Comparison of ENCODE assay signal across 18 cellular contexts in the genomic region with DNA sequence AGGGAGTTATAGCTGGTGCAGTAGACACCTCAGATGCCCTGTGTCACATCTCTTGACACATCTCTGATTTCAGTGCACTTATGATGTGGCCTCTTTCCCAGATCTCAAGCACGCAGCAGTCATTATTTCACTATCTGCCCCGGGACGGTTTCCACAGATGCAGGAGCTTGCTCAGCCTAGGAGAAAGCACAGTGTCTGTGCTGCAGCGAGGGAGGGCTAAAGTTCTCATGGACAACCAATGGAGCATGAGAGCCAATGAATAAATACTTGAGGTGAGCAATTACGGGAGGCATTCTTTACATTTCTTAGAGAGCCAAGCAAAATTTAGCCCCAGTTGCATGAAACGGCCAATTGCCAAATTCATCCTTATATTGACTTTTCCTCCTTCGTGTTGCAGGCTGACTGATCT. TPM values are rescaled to one million over a fixed set of nuclear protein-coding genes. Genes with fewer than 3 reads are reported as not detected.
A peak's percentile ranks its signal among the peaks of the same experiment; 100 is the strongest.
DNase-seq lines count a peak whose midpoint lies in the region; ATAC-seq, FAIRE-seq and TF ChIP-seq lines count a peak whose summit lies in the region.
"Had no signal": no experiment of that assay in that cellular context is flagged by ENCODE, and none has a peak within 500 bp of the region (broad histone marks: within the 10 kb centered on the region; RNA-seq: fewer than 3 reads in every experiment).

No MANE protein-coding gene starts in this region.

- H3K4me2 ChIP-seq in HepG2 (ENCODE audit: low read depth, low read length) (peak overlapping the region; percentile 25), GM23248 (ENCODE audit: unreplicated experiment) (no peak overlapping the region)

- no peaks in the 10 kb centered on the region for H3K79me2 ChIP-seq in HepG2 (ENCODE audit: insufficient read depth, low read length)
- H3K79me2 ChIP-seq in GM23248 (ENCODE audit: insufficient read depth), result no peaks in the 10 kb centered on the region

- peaks cover 9% of the 10 kb centered on the region for H3F3A ChIP-seq in GM23248 (ENCODE audit: insufficient read depth)

- no TSS peak for BruUV-seq in HepG2 (replicated peaks; lab: Mats Ljungman, UMichigan)

- intact Hi-C loops in HepG2 (cut with micrococcal nuclease; ENCODE audit: unreplicated experiment), result no loop called here
- intact Hi-C loops in gastrocnemius medialis (cut with DNase I; ENCODE audit: low total_unique reads), result no loop called here

- no peak overlapping the region for H2AFZ ChIP-seq in HepG2 (ENCODE audit: low read length)
- H2AFZ ChIP-seq in GM23248, result no peak overlapping the region

- TF ChIP-seq CTCF in epithelial cell of esophagus (IDR thresholded peaks at IDR 0.05; ENCODE audit: insufficient read depth, low read depth, low read length, missing control alignments) (no peak), HepG2 (CRISPR knock-in tag; IDR thresholded peaks at IDR 0.05) (no peak), gastrocnemius medialis (IDR thresholded peaks at IDR 0.05 in 4 of 5, conservative IDR thresholded peaks at IDR 0.05 in 1 of 5) (no peak)

- no peaks in the 10 kb centered on the region for H4K20me1 ChIP-seq in HepG2 (ENCODE audit: insufficient read depth, low read length)
- no peaks in the 10 kb centered on the region for H4K20me1 ChIP-seq in GM23248 (ENCODE audit: insufficient read depth)

- H3K36me3 ChIP-seq in HepG2 (replicated peaks in 1 of 2; ENCODE audit: control insufficient read depth in 1 of 2, insufficient read depth in 2 of 2, low read length in 2 of 2) (no peaks in the 10 kb centered on the region), gastrocnemius medialis (no peaks in the 10 kb centered on the region), GM23248 (ENCODE audit: low read depth) (no peaks in the 10 kb centered on the region)

- H3K27ac ChIP-seq in HepG2 (ENCODE audit: extremely low read length, insufficient read depth, low read length), result no peak overlapping the region
- H3K27ac ChIP-seq in gastrocnemius medialis, result peak overlapping the region; percentile 46 to 92 (median 88)
- H3K27ac ChIP-seq in GM23248, result no peak overlapping the region

- TF ChIP-seq RAD21 in HepG2 (CRISPR knock-in tag; IDR thresholded peaks at IDR 0.05), result no peak

- POLR2A ChIA-PET in HepG2 (lab: Yijun Ruan, JAX), result no interaction called here

- no peak for TF ChIP-seq EP300 in HepG2 (IDR thresholded peaks at IDR 0.05; ENCODE audit: low read depth in 2 of 2, low read length in 2 of 2)
- TF ChIP-seq EP300 in HepG2 (CRISPR knock-in tag; IDR thresholded peaks at IDR 0.05; ENCODE audit: borderline replicate concordance), result no peak

- TF ChIP-seq POLR2A in HepG2 (IDR thresholded peaks at IDR 0.05; ENCODE audit: insufficient read depth in 1 of 2, low read depth in 2 of 2, low read length in 2 of 2) (no peak), gastrocnemius medialis (IDR thresholded peaks at IDR 0.05) (peak in 1 of 2 donors; percentile 72)

- no peaks in the 10 kb centered on the region for H3K27me3 ChIP-seq in HepG2 (ENCODE audit: control insufficient read depth in 1 of 2, insufficient read depth in 2 of 2, low read length in 2 of 2)
- no peaks in the 10 kb centered on the region for H3K27me3 ChIP-seq in gastrocnemius medialis
- H3K27me3 ChIP-seq in GM23248 (replicated peaks; ENCODE audit: insufficient read depth), result no peaks in the 10 kb centered on the region

- ATAC-seq in HepG2 (peak; percentile 78), gastrocnemius medialis (peak; percentile 31 to 49), HG03460 (IDR thresholded peaks at IDR 0.05; ENCODE audit: unreplicated experiment) (no peak)
- ATAC-seq: K562 had no signal

- no peaks in the 10 kb centered on the region for H3K9me2 ChIP-seq in GM23248 (ENCODE audit: insufficient read depth)

- peak; percentile 26 for DNase-seq in amniotic epithelial cell (ENCODE audit: low read depth)
- DNase-seq in epithelial cell of esophagus (ENCODE audit: low read depth), result peak; percentile 17
- DNase-seq in HepG2 (ENCODE audit: low spot score), result peak; percentile 54
- peak; percentile 42 to 53 for DNase-seq in gastrocnemius medialis
- DNase-seq in putamen (ENCODE audit: low spot score), result no peak
- no peak for DNase-seq in GM23248
- DNase-seq in NCI-H510A (lab: John Stamatoyannopoulos, UW), result no peak
- DNase-seq: COR-L47; NCI-H2227 treated with DMSO at 0.1 percent for 48 hours; NCI-H69; NK-92 treated with Interleukin-12 subunit alpha and Interleukin-12 subunit beta, amount 100 ng/mL, for 24 hours; OCI-M1 had no signal

- 4% methylated on average over 7 of the region's 7 CpGs for WGBS in HepG2 (ENCODE audit: low lambda C conversion rate)
- 61 to 66% methylated on average over 7 of the region's 7 CpGs for WGBS in GM23248 (ENCODE audit: low coverage in 1 of 2, low lambda C conversion rate in 2 of 2, missing lambda C conversion rate in 2 of 2), 2 experiments

- FAIRE-seq in HepG2 (lab: Jason Lieb, UNC), result no peak
- FAIRE-seq: GM12891, GM19239, HTR-8/SVneo, K562 had no signal

- H3K4me3 ChIP-seq in epithelial cell of esophagus (ENCODE audit: low read length) (no peak overlapping the region), HepG2 (replicated peaks in 1 of 3; ENCODE audit: insufficient read depth in 1 of 3, low read depth in 2 of 3, low read length in 3 of 3) (no peak overlapping the region), gastrocnemius medialis (no peak overlapping the region), GM23248 (no peak overlapping the region)
- H3K4me3 ChIP-seq: K562 had no signal

- peaks cover 44% of the 10 kb centered on the region for H3K4me1 ChIP-seq in HepG2 (ENCODE audit: insufficient read depth, low read length)
- H3K4me1 ChIP-seq in gastrocnemius medialis, result peaks cover 50 to 56% of the 10 kb centered on the region in 2 donors
- peaks cover 16% of the 10 kb centered on the region for H3K4me1 ChIP-seq in GM23248 (ENCODE audit: insufficient read depth)

- H3K9ac ChIP-seq in HepG2 (ENCODE audit: insufficient read depth, low read depth, low read length), result no peak overlapping the region
- H3K9ac ChIP-seq in GM23248, result no peak overlapping the region

- H3K9me3 ChIP-seq in HepG2 (ENCODE audit: low read length) (no peaks in the 10 kb centered on the region), gastrocnemius medialis (no peaks in the 10 kb centered on the region), GM23248 (ENCODE audit: low read depth) (no peaks in the 10 kb centered on the region)

- CTCF ChIA-PET in HepG2 (lab: Yijun Ruan, JAX; ENCODE audit: low intra/inter-chr PET ratio, low total read pairs), result no interaction called here

- in situ Hi-C loops in HepG2 (cut with HindIII; ENCODE audit: extremely low pct_ligation_motif_present, low pct_unique_long_range_greater_than_20kb) (no loop called here), gastrocnemius medialis (cut with MboI; ENCODE audit: low sequenced_read_pairs in 4 of 4) (loop anchor here in 1 of 4 donors (10.0 kb wide), 1 partner anchor 72 kb away; no protein-coding TSS in a partner anchor), GM23248 (cut with MboI) (loop anchor here (10.0 to 25.0 kb wide), 2 partner anchors 62 to 500 kb away; no protein-coding TSS in a partner anchor)

RNA-seq across cellular contexts. Expression of gene MOB3B, which starts 7.4 kb away (rescaled TPM):
- 0.03 and 0.09 TPM in 2 replicates for total RNA-seq in HepG2 (2016; rRNA removed; fragmentation: Illumina TruSeq; extraction: Trizol)
- total RNA-seq in HepG2 (2016; cell fraction: cytosol; rRNA removed; fragmentation: Illumina TruSeq; extraction: Trizol; ENCODE audit: low read depth), result not detected in 2 replicates
- total RNA-seq in HepG2 (2016; cell fraction: insoluble cytoplasmic fraction; rRNA removed; fragmentation: Illumina TruSeq; extraction: Trizol), result 0.06 TPM in 2 replicates
- total RNA-seq in HepG2 (2016; cell fraction: membrane; rRNA removed; fragmentation: Illumina TruSeq; extraction: Trizol), result 0.03 and 0.09 TPM in 2 replicates
- not detected in 2 replicates for total RNA-seq in HepG2 (2016; cell fraction: nucleus; rRNA removed; fragmentation: Illumina TruSeq; extraction: Trizol)
- 0.03 TPM in 2 replicates for polyA plus RNA-seq in HepG2 (2011; rRNA removed)
- polyA plus RNA-seq in HepG2 (2011; cell fraction: cytosol; rRNA removed), result 0.01 and 0.03 TPM in 2 replicates
- 0.03 and 0.07 TPM in 2 replicates for polyA plus RNA-seq in HepG2 (2011; cell fraction: nucleus; rRNA removed)
- polyA plus RNA-seq in HepG2 (2012), result 0.04 and 0.09 TPM in 2 replicates
- polyA plus RNA-seq in HepG2 (2016; cell fraction: cytosol; fragmentation: Illumina TruSeq; extraction: Trizol; ENCODE audit: low read depth), result not detected in 2 replicates
- polyA plus RNA-seq in HepG2 (2016; cell fraction: insoluble cytoplasmic fraction; fragmentation: Illumina TruSeq; extraction: Trizol; ENCODE audit: low read depth), result 0.07 and 0.10 TPM in 2 replicates
- 0.03 TPM in 1 of 2 replicates, not detected in the other for polyA plus RNA-seq in HepG2 (2016; cell fraction: membrane; fragmentation: Illumina TruSeq; extraction: Trizol; ENCODE audit: low read depth)
- 0.11 TPM in 1 of 2 replicates, not detected in the other for polyA plus RNA-seq in HepG2 (2016; cell fraction: nucleus; fragmentation: Illumina TruSeq; extraction: Trizol; ENCODE audit: insufficient read depth, low read depth)
- polyA minus RNA-seq in HepG2 (2011; rRNA and poly(A)+ RNA removed; ENCODE audit: low replicate concordance), result 0.02 and 15.4 TPM in 2 replicates
- not detected in 2 replicates for polyA minus RNA-seq in HepG2 (2011; cell fraction: cytosol; rRNA and poly(A)+ RNA removed)
- 0.12 TPM in 1 of 2 replicates, not detected in the other for polyA minus RNA-seq in HepG2 (2011; cell fraction: nucleus; rRNA and poly(A)+ RNA removed)
- total RNA-seq in gastrocnemius medialis, result 10 to 100 TPM in 3 of 4 donors, 1 to 10 TPM in 1; 3.4 to 16.3 (median 12.7) TPM
- total RNA-seq in GM23248 (2014; rRNA removed; shearing (Covaris generic)), result not detected in 2 replicates
- polyA plus RNA-seq in GM23248 (2016; fragmentation: Nextera tagmentation; extraction: Ambion mirVana), result 0.06 and 0.08 TPM in 2 replicates
- total RNA-seq: G401 had no signal

RNA-seq across cellular contexts. Expression of gene IFNK, which starts 12.9 kb away (rescaled TPM):
- total RNA-seq in HepG2 (2016; rRNA removed; fragmentation: Illumina TruSeq; extraction: Trizol) (not detected in 2 replicates), gastrocnemius medialis (not detected)
- total RNA-seq in HepG2 (2016; cell fraction: cytosol; rRNA removed; fragmentation: Illumina TruSeq; extraction: Trizol; ENCODE audit: low read depth), result not detected in 2 replicates
- not detected in 2 replicates for total RNA-seq in HepG2 (2016; cell fraction: insoluble cytoplasmic fraction; rRNA removed; fragmentation: Illumina TruSeq; extraction: Trizol)
- total RNA-seq in HepG2 (2016; cell fraction: membrane; rRNA removed; fragmentation: Illumina TruSeq; extraction: Trizol), result not detected in 2 replicates
- total RNA-seq in HepG2 (2016; cell fraction: nucleus; rRNA removed; fragmentation: Illumina TruSeq; extraction: Trizol), result not detected in 2 replicates
- polyA plus RNA-seq in HepG2 (2011; rRNA removed) (not detected in 2 replicates), GM23248 (2016; fragmentation: Nextera tagmentation; extraction: Ambion mirVana) (not detected in 2 replicates)
- polyA plus RNA-seq in HepG2 (2011; cell fraction: cytosol; rRNA removed), result not detected in 2 replicates
- not detected in 2 replicates for polyA plus RNA-seq in HepG2 (2011; cell fraction: nucleus; rRNA removed)
- polyA plus RNA-seq in HepG2 (2012), result not detected in 2 replicates
- polyA plus RNA-seq in HepG2 (2016; cell fraction: cytosol; fragmentation: Illumina TruSeq; extraction: Trizol; ENCODE audit: low read depth), result not detected in 2 replicates
- not detected in 2 replicates for polyA plus RNA-seq in HepG2 (2016; cell fraction: insoluble cytoplasmic fraction; fragmentation: Illumina TruSeq; extraction: Trizol; ENCODE audit: low read depth)
- not detected in 2 replicates for polyA plus RNA-seq in HepG2 (2016; cell fraction: membrane; fragmentation: Illumina TruSeq; extraction: Trizol; ENCODE audit: low read depth)
- not detected in 2 replicates for polyA plus RNA-seq in HepG2 (2016; cell fraction: nucleus; fragmentation: Illumina TruSeq; extraction: Trizol; ENCODE audit: insufficient read depth, low read depth)
- polyA minus RNA-seq in HepG2 (2011; rRNA and poly(A)+ RNA removed; ENCODE audit: low replicate concordance), result not detected in 2 replicates
- not detected in 2 replicates for polyA minus RNA-seq in HepG2 (2011; cell fraction: cytosol; rRNA and poly(A)+ RNA removed)
- polyA minus RNA-seq in HepG2 (2011; cell fraction: nucleus; rRNA and poly(A)+ RNA removed), result not detected in 2 replicates
- total RNA-seq in GM23248 (2014; rRNA removed; shearing (Covaris generic)), result not detected in 2 replicates
- total RNA-seq: G401, K562 had no signal

RNA-seq across cellular contexts. Expression of gene C9orf72, which starts 36.2 kb away (rescaled TPM):
- total RNA-seq in HepG2 (2016; rRNA removed; fragmentation: Illumina TruSeq; extraction: Trizol), result 3.1 and 4.5 TPM in 2 replicates
- 0.81 and 0.88 TPM in 2 replicates for total RNA-seq in HepG2 (2016; cell fraction: cytosol; rRNA removed; fragmentation: Illumina TruSeq; extraction: Trizol; ENCODE audit: low read depth)
- total RNA-seq in HepG2 (2016; cell fraction: insoluble cytoplasmic fraction; rRNA removed; fragmentation: Illumina TruSeq; extraction: Trizol), result 3.4 and 4.6 TPM in 2 replicates
- 1.3 and 1.7 TPM in 2 replicates for total RNA-seq in HepG2 (2016; cell fraction: membrane; rRNA removed; fragmentation: Illumina TruSeq; extraction: Trizol)
- total RNA-seq in HepG2 (2016; cell fraction: nucleus; rRNA removed; fragmentation: Illumina TruSeq; extraction: Trizol), result 8.0 and 9.1 TPM in 2 replicates
- polyA plus RNA-seq in HepG2 (2011; rRNA removed), result 5.2 and 5.9 TPM in 2 replicates
- polyA plus RNA-seq in HepG2 (2011; cell fraction: cytosol; rRNA removed), result 0.94 and 2.1 TPM in 2 replicates
- 7.7 and 10.3 TPM in 2 replicates for polyA plus RNA-seq in HepG2 (2011; cell fraction: nucleus; rRNA removed)
- polyA plus RNA-seq in HepG2 (2012), result 6.4 and 10.0 TPM in 2 replicates
- 0.33 and 0.44 TPM in 2 replicates for polyA plus RNA-seq in HepG2 (2016; cell fraction: cytosol; fragmentation: Illumina TruSeq; extraction: Trizol; ENCODE audit: low read depth)
- polyA plus RNA-seq in HepG2 (2016; cell fraction: insoluble cytoplasmic fraction; fragmentation: Illumina TruSeq; extraction: Trizol; ENCODE audit: low read depth), result 2.7 and 2.9 TPM in 2 replicates
- 0.84 and 1.1 TPM in 2 replicates for polyA plus RNA-seq in HepG2 (2016; cell fraction: membrane; fragmentation: Illumina TruSeq; extraction: Trizol; ENCODE audit: low read depth)
- polyA plus RNA-seq in HepG2 (2016; cell fraction: nucleus; fragmentation: Illumina TruSeq; extraction: Trizol; ENCODE audit: insufficient read depth, low read depth), result 7.7 and 8.0 TPM in 2 replicates
- polyA minus RNA-seq in HepG2 (2011; rRNA and poly(A)+ RNA removed; ENCODE audit: low replicate concordance), result 4.3 and 5.2 TPM in 2 replicates
- 2.4 and 3.7 TPM in 2 replicates for polyA minus RNA-seq in HepG2 (2011; cell fraction: cytosol; rRNA and poly(A)+ RNA removed)
- 34.9 and 41.5 TPM in 2 replicates for polyA minus RNA-seq in HepG2 (2011; cell fraction: nucleus; rRNA and poly(A)+ RNA removed)
- total RNA-seq in gastrocnemius medialis, result 10 to 100 TPM; 14.8 to 43.4 (median 19.4) TPM
- total RNA-seq in GM23248 (2014; rRNA removed; shearing (Covaris generic)), result 4.0 and 5.1 TPM in 2 replicates
- polyA plus RNA-seq in GM23248 (2016; fragmentation: Nextera tagmentation; extraction: Ambion mirVana), result 3.3 and 3.6 TPM in 2 replicates

Comparison
In these comparisons a context has a peak if more than half of its experiments do, and no peak if none do; other contexts are left out.
1. DNase-seq: peak in amniotic epithelial cell (single experiment), epithelial cell of esophagus (single experiment), HepG2 (single experiment) and gastrocnemius medialis (2 of 2); none in putamen (single experiment), GM23248 (single experiment) and NCI-H510A (single experiment).
2. H3K27ac ChIP-seq: peak in gastrocnemius medialis (4 of 4); none in HepG2 (single experiment) and GM23248 (single experiment).